In genomic region chr3:180656406-180656805, GRCh38 we compare ENCODE assay signal across 22 cellular contexts. TPM values are rescaled to one million over a fixed set of nuclear protein-coding genes. Genes with fewer than 3 reads are reported as not detected.
"Had no signal": no experiment of that assay in that cellular context is flagged by ENCODE, and none has a peak within 500 bp of the region (broad histone marks: within the 10 kb centered on the region; RNA-seq: fewer than 3 reads in every experiment).

No MANE protein-coding gene starts in this region.

- H3K36me3 Mint-ChIP-seq: activated CD8-positive, alpha-beta memory T cell treated with anti-CD3 and anti-CD28 coated beads, Interleukin-2, amount 10 ng/mL, durations not matched to agents 7 days and 5 days; activated naive CD4-positive, alpha-beta T cell treated with anti-CD3 and anti-CD28 coated beads, Interleukin-2, amount 50 U/mL, for 24 hours had no signal

- H3K4me3 ChIP-seq: breast epithelium, K562 had no signal

- H3K27ac ChIP-seq: breast epithelium had no signal

- H3K36me3 ChIP-seq: breast epithelium had no signal

- DNase-seq: activated CD4-positive, CD25-positive, alpha-beta regulatory T cell; activated CD8-positive, alpha-beta memory T cell treated with anti-CD3 and anti-CD28 coated beads, Interleukin-2, amount 10 ng/mL, durations not matched to agents 7 days and 5 days; activated effector memory CD4-positive, alpha-beta T cell treated with Interleukin-2 at 50 U/mL for 16 hours; activated naive CD4-positive, alpha-beta T cell; activated T-cell treated with anti-CD3 and anti-CD28 coated beads, Interleukin-2, amount 50 U/mL, for 24 hours; aorta; caudate nucleus; Karpas-422; NCI-H1105 treated with DMSO at 0.1 percent for 48 hours; NCI-H146; NCI-H187 treated with DMSO at 0.1 percent for 48 hours; NCI-H2081 treated with DMSO at 0.1 percent for 48 hours; NCI-H446; NCI-H524; NCI-H82 had no signal

- H3K4me1 Mint-ChIP-seq: activated CD8-positive, alpha-beta memory T cell treated with anti-CD3 and anti-CD28 coated beads, Interleukin-2, amount 10 ng/mL, durations not matched to agents 7 days and 5 days; activated naive CD4-positive, alpha-beta T cell treated with anti-CD3 and anti-CD28 coated beads, Interleukin-2, amount 50 U/mL, for 24 hours had no signal

- H3K4me1 ChIP-seq: breast epithelium had no signal

- H3K9me3 Mint-ChIP-seq: activated naive CD4-positive, alpha-beta T cell treated with anti-CD3 and anti-CD28 coated beads, Interleukin-2, amount 50 U/mL, for 24 hours; activated T-cell treated with anti-CD3 and anti-CD28 coated beads, Interleukin-2, amount 50 U/mL, for 24 hours; activated T-helper 1 cell treated with anti-CD3 and anti-CD28 coated beads, Interleukin-12 subunit alpha, Interleukin-12 subunit beta, Interleukin-2, Interleukin-4 antibody, amounts not matched to agents 30 ng/mL and 10 ng/mL and 1 ng/mL, durations not matched to agents 14 hours and 24 hours and 36 hours; T-helper 1 cell treated with Interleukin-12 subunit alpha and Interleukin-12 subunit beta and Interleukin-4 antibody, amounts not matched to agents 30 μg/mL and 1 μg/mL, for 36 hours had no signal

- H3K27me3 ChIP-seq: breast epithelium had no signal

- H3K4me3 Mint-ChIP-seq: activated CD8-positive, alpha-beta memory T cell treated with anti-CD3 and anti-CD28 coated beads, Interleukin-2, amount 10 ng/mL, durations not matched to agents 7 days and 5 days; activated naive CD4-positive, alpha-beta T cell treated with anti-CD3 and anti-CD28 coated beads, Interleukin-2, amount 50 U/mL, for 24 hours; activated T-cell treated with anti-CD3 and anti-CD28 coated beads, Interleukin-2, amount 50 U/mL, for 24 hours; activated T-helper 1 cell treated with anti-CD3 and anti-CD28 coated beads, Interleukin-12 subunit alpha, Interleukin-12 subunit beta, Interleukin-2, Interleukin-4 antibody, amounts not matched to agents 30 ng/mL and 10 ng/mL and 1 ng/mL, durations not matched to agents 14 hours and 24 hours and 36 hours; T-helper 1 cell treated with Interleukin-12 subunit alpha and Interleukin-12 subunit beta and Interleukin-4 antibody, amounts not matched to agents 30 μg/mL and 1 μg/mL, for 36 hours had no signal

- H3K9me3 ChIP-seq: breast epithelium had no signal

- ATAC-seq: activated CD8-positive, alpha-beta memory T cell treated with anti-CD3 and anti-CD28 coated beads, Interleukin-2, amount 10 ng/mL, durations not matched to agents 7 days and 5 days; K562; Right ventricle myocardium inferior had no signal

- H3K27ac Mint-ChIP-seq: activated CD8-positive, alpha-beta memory T cell treated with anti-CD3 and anti-CD28 coated beads, Interleukin-2, amount 10 ng/mL, durations not matched to agents 7 days and 5 days; activated naive CD4-positive, alpha-beta T cell treated with anti-CD3 and anti-CD28 coated beads, Interleukin-2, amount 50 U/mL, for 24 hours; activated T-cell treated with anti-CD3 and anti-CD28 coated beads, Interleukin-2, amount 50 U/mL, for 24 hours; activated T-helper 1 cell treated with anti-CD3 and anti-CD28 coated beads, Interleukin-12 subunit alpha, Interleukin-12 subunit beta, Interleukin-2, Interleukin-4 antibody, amounts not matched to agents 30 ng/mL and 10 ng/mL and 1 ng/mL, durations not matched to agents 14 hours and 24 hours and 36 hours; T-helper 1 cell treated with Interleukin-12 subunit alpha and Interleukin-12 subunit beta and Interleukin-4 antibody, amounts not matched to agents 30 μg/mL and 1 μg/mL, for 36 hours had no signal

RNA-seq across cellular contexts. Expression of gene CCDC39, which starts 22.9 kb away (rescaled TPM):
- total RNA-seq: activated CD8-positive, alpha-beta memory T cell treated with anti-CD3 and anti-CD28 coated beads, Interleukin-2, amount 10 ng/mL, durations not matched to agents 7 days and 5 days; activated T-helper 1 cell treated with anti-CD3 and anti-CD28 coated beads, Interleukin-12 subunit alpha, Interleukin-12 subunit beta, Interleukin-2, Interleukin-4 antibody, amounts not matched to agents 30 ng/mL and 10 ng/mL and 1 ng/mL, durations not matched to agents 14 hours and 24 hours and 36 hours; K562; Right ventricle myocardium inferior; RPMI7951 had no signal
- polyA plus RNA-seq: aorta, K562 had no signal
